Comparison of ENCODE assay signal across 15 cellular contexts in genomic region chr22:49760280-49760629, GRCh38.
DNase-seq lines count a peak whose midpoint lies in the region; TF ChIP-seq lines count a peak whose summit lies in the region.
"Had no signal": no experiment of that assay in that cellular context is flagged by ENCODE, and none has a peak within 500 bp of the region (broad histone marks: within the 10 kb centered on the region; RNA-seq: fewer than 3 reads in every experiment).

No MANE protein-coding gene starts in this region.

- H3K9ac ChIP-seq in neuronal stem cell (ENCODE audit: low read depth, low read length, poor library complexity): no peak overlapping the region

- H3K27ac ChIP-seq in WERI-Rb-1: peak overlapping the region; percentile 94
- H3K27ac ChIP-seq in neuronal stem cell (replicated peaks; ENCODE audit: low read length): no peak overlapping the region
- no peak overlapping the region for H3K27ac ChIP-seq in uterus
- H3K27ac ChIP-seq: 22Rv1, body of pancreas, esophagus muscularis mucosa had no signal

- no CpG with 5 or more reads among the region's 5 CpGs for WGBS in neuronal stem cell (ENCODE audit: extremely low coverage in 2 of 2, insufficient read length in 2 of 2, insufficient replicate concordance in 1 of 2), 2 donors

- no peak overlapping the region for H3K4me3 ChIP-seq in WERI-Rb-1 (ENCODE audit: low read depth, low read length)
- no peak overlapping the region for H3K4me3 ChIP-seq in neuronal stem cell (ENCODE audit: low read length in 2 of 2)
- no peak overlapping the region for H3K4me3 ChIP-seq in uterus
- H3K4me3 ChIP-seq: body of pancreas, esophagus muscularis mucosa had no signal

- H3K9me3 ChIP-seq in WERI-Rb-1 (ENCODE audit: severe bottlenecking) (peaks cover 14% of the 10 kb centered on the region), neuronal stem cell (replicated peaks in 1 of 2; ENCODE audit: control insufficient read depth in 2 of 2, insufficient read depth in 1 of 2, low read depth in 1 of 2, low read length in 2 of 2) (peaks cover 5% of the 10 kb centered on the region in 2 donors), uterus (no peaks in the 10 kb centered on the region)
- H3K9me3 ChIP-seq: body of pancreas had no signal

- H3K4me1 ChIP-seq in neuronal stem cell (ENCODE audit: control insufficient read depth in 2 of 2, insufficient read depth in 1 of 2, low read depth in 1 of 2, low read length in 2 of 2) (peaks cover 4 to 5% of the 10 kb centered on the region in 2 donors), uterus (no peaks in the 10 kb centered on the region)
- H3K4me1 ChIP-seq: body of pancreas, esophagus muscularis mucosa had no signal

- H3K4me2 ChIP-seq in neuronal stem cell (ENCODE audit: insufficient read depth, low read length, poor library complexity, severe bottlenecking): no peak overlapping the region

- H4K91ac ChIP-seq in neuronal stem cell (ENCODE audit: low read depth, low read length, poor library complexity): no peak overlapping the region

- no peak overlapping the region for H3K14ac ChIP-seq in neuronal stem cell (ENCODE audit: low read length)

- peak overlapping the region; percentile 20 for H3K18ac ChIP-seq in neuronal stem cell (ENCODE audit: low read length)

- no peak for TF ChIP-seq POLR2A in uterus (IDR thresholded peaks at IDR 0.05)

- H3K79me1 ChIP-seq in neuronal stem cell (ENCODE audit: low read depth, low read length): no peaks in the 10 kb centered on the region

- H3K4ac ChIP-seq in neuronal stem cell (ENCODE audit: low read length): no peak overlapping the region

- H2BK120ac ChIP-seq in neuronal stem cell (ENCODE audit: low read depth, low read length): no peak overlapping the region

- DNase-seq in DMS153 (lab: John Stamatoyannopoulos, UW) (peak; percentile 50), DMS153 treated with DMSO at 0.1 percent for 48 hours (lab: John Stamatoyannopoulos, UW; ENCODE audit: unreplicated experiment) (no peak), NCI-H146 treated with DMSO at 0.1 percent for 48 hours (lab: John Stamatoyannopoulos, UW; ENCODE audit: unreplicated experiment) (peak; percentile 11), WERI-Rb-1 (peak; percentile 73), neuronal stem cell (ENCODE audit: low spot score) (no peak), uterus (no peak), NCI-H187 treated with DMSO at 0.1 percent for 48 hours (lab: John Stamatoyannopoulos, UW) (no peak)
- no peak for DNase-seq in stimulated activated CD4-positive, alpha-beta T cell treated with anti-CD3 and anti-CD28 coated beads, Interleukin-2, amount 100 ng/mL, for 24 hours
- DNase-seq: activated T-cell treated with anti-CD3 and anti-CD28 coated beads, Interleukin-2, amount 50 U/mL, for 4 hours; body of pancreas; DMS79; NCI-H1417 treated with DMSO at 0.1 percent for 48 hours; substantia nigra had no signal

- no peak overlapping the region for H2BK12ac ChIP-seq in neuronal stem cell (ENCODE audit: low read length)

- no peak overlapping the region for H2BK15ac ChIP-seq in neuronal stem cell (ENCODE audit: low read length)

- no peaks in the 10 kb centered on the region for H3K27me3 ChIP-seq in WERI-Rb-1 (ENCODE audit: insufficient read depth, low read depth, severe bottlenecking)
- H3K27me3 ChIP-seq in neuronal stem cell (ENCODE audit: control insufficient read depth in 3 of 3, insufficient read depth in 3 of 3, low read depth in 1 of 3, low read length in 3 of 3): peaks cover 0 to 3% (median 0%) of the 10 kb centered on the region in 3 experiments
- H3K27me3 ChIP-seq in uterus: no peaks in the 10 kb centered on the region
- H3K27me3 ChIP-seq: body of pancreas had no signal

- TF ChIP-seq CTCF in WERI-Rb-1 (IDR thresholded peaks at IDR 0.05; ENCODE audit: low read depth, low read length) (no peak), uterus (IDR thresholded peaks at IDR 0.05) (no peak)

- no peak overlapping the region for H2BK5ac ChIP-seq in neuronal stem cell (ENCODE audit: low read length)

- peak overlapping the region; percentile 85 for H2AK5ac ChIP-seq in neuronal stem cell (ENCODE audit: low read depth, low read length)

- no peak overlapping the region for H4K8ac ChIP-seq in neuronal stem cell (ENCODE audit: low read depth, low read length)

- no peak overlapping the region for H3K23ac ChIP-seq in neuronal stem cell (ENCODE audit: low read depth, low read length, poor library complexity)

- H3K36me3 ChIP-seq in WERI-Rb-1 (no peaks in the 10 kb centered on the region), neuronal stem cell (replicated peaks in 1 of 2; ENCODE audit: control insufficient read depth in 2 of 2, insufficient read depth in 2 of 2, low read length in 2 of 2) (no peaks in the 10 kb centered on the region), uterus (no peaks in the 10 kb centered on the region)
- H3K36me3 ChIP-seq: esophagus muscularis mucosa had no signal

- H2AFZ ChIP-seq in neuronal stem cell (ENCODE audit: low read length): peak overlapping the region; percentile 48

- intact Hi-C loops in uterus (cut with DNase I; ENCODE audit: low total_unique reads): no loop called here

Comparison
In these comparisons a context has a peak if more than half of its experiments do, and no peak if none do; other contexts are left out.
1. DNase-seq: peak in DMS153 (single experiment), NCI-H146 treated with DMSO at 0.1 percent for 48 hours (single experiment) and WERI-Rb-1 (single experiment); none in DMS153 treated with DMSO at 0.1 percent for 48 hours (single experiment), neuronal stem cell (single experiment), uterus (0 of 2), stimulated activated CD4-positive, alpha-beta T cell treated with anti-CD3 and anti-CD28 coated beads, Interleukin-2, amount 100 ng/mL, for 24 hours (0 of 2) and NCI-H187 treated with DMSO at 0.1 percent for 48 hours (single experiment).